11 cellular contexts compared by ENCODE assay signal in genomic region chr17:79554346-79554745, GRCh38. TPM values are rescaled to one million over a fixed set of nuclear protein-coding genes. Genes with fewer than 3 reads are reported as not detected.
"Had no signal": no experiment of that assay in that cellular context is flagged by ENCODE, and none has a peak within 500 bp of the region (broad histone marks: within the 10 kb centered on the region; RNA-seq: fewer than 3 reads in every experiment).

No MANE protein-coding gene starts in this region.

RNA-seq across cellular contexts. Expression of gene RBFOX3, which starts 56.5 kb away (rescaled TPM):
- total RNA-seq: activated naive CD4-positive, alpha-beta T cell treated with anti-CD3 and anti-CD28 coated beads for 36 hours; activated naive CD4-positive, alpha-beta T cell treated with anti-CD3 and anti-CD28 coated beads, Interleukin-2, amount 50 U/mL, for 72 hours; activated naive CD8-positive, alpha-beta T cell treated with anti-CD3 and anti-CD28 coated beads for 36 hours; activated naive CD8-positive, alpha-beta T cell treated with anti-CD3 and anti-CD28 coated beads, Interleukin-2, amount 10 ng/mL, durations not matched to agents 7 days and 5 days; activated T-cell treated with anti-CD3 and anti-CD28 coated beads, Interleukin-2, amount 50 U/mL, for 4 hours; activated T-helper 1 cell treated with anti-CD3 and anti-CD28 coated beads, Interleukin-12 subunit alpha, Interleukin-12 subunit beta, Interleukin-2, Interleukin-4 antibody, amounts not matched to agents 30 ng/mL and 10 ng/mL and 1 ng/mL, durations not matched to agents 14 hours and 24 hours and 36 hours; activated T-helper 17 cell treated with anti-CD3 and anti-CD28 coated beads, Interleukin-2, amount 50 U/mL, for 72 hours; activated T-helper 2 cell treated with anti-CD3 and anti-CD28 coated beads, Interferon-gamma antibody, Interleukin-2, Interleukin-4, amounts not matched to agents 10 μg/mL and 5 μg/mL and 100 μg/mL, durations not matched to agents 14 hours and 24 hours and 36 hours; ascending aorta; breast epithelium; cardiac septum had no signal
